Comparison of ENCODE assay signal across 16 cellular contexts in the genomic region with DNA sequence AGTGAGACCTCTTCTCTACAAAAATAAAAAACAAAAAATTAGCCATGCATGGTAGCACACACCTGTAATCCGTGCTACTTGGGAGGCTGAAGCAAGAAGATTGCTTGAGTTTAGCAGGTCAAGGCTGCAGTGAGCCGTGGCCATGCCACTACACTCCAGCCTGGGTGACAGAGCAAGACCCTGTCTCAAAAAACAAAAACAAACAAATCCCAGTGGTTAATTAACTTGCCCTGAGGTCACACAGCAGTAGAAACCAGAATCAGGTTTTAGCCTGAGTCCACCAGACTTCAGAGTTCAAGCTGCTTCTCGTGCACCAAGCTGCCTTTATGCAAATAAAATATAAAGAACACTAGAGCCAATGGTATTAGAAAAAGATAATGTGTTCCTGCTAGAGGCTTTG.
DNase-seq lines count a peak whose midpoint lies in the region; ATAC-seq and TF ChIP-seq lines count a peak whose summit lies in the region.
"Had no signal": no experiment of that assay in that cellular context is flagged by ENCODE, and none has a peak within 500 bp of the region (broad histone marks: within the 10 kb centered on the region; RNA-seq: fewer than 3 reads in every experiment).

No MANE protein-coding gene starts in this region.

- no peak overlapping the region for H3K27ac ChIP-seq in uterus
- H3K27ac ChIP-seq: esophagus squamous epithelium, sigmoid colon had no signal

- H3K36me3 ChIP-seq in uterus: no peaks in the 10 kb centered on the region
- H3K36me3 ChIP-seq: sigmoid colon had no signal

- no peaks in the 10 kb centered on the region for H3K9me3 ChIP-seq in uterus
- H3K9me3 ChIP-seq: esophagus squamous epithelium, sigmoid colon had no signal

- TF ChIP-seq CTCF in uterus (IDR thresholded peaks at IDR 0.05): no peak

- H3K4me3 ChIP-seq in uterus: no peak overlapping the region
- H3K4me3 ChIP-seq: esophagus squamous epithelium, lung, sigmoid colon had no signal

- DNase-seq in germinal center (ENCODE audit: low spot score) (peak; percentile 71), NCI-H1417 (lab: John Stamatoyannopoulos, UW) (no peak), uterus (no peak), cortex of kidney (lab: John Stamatoyannopoulos, UW) (no peak), NCI-H1105 (lab: John Stamatoyannopoulos, UW) (no peak)
- DNase-seq: activated CD4-positive, alpha-beta T cell treated with anti-CD3 and anti-CD28 coated beads for 36 hours; DMS153; esophagus squamous epithelium; NCI-H2107; Right ventricle myocardium superior; stimulated activated naive CD4-positive, alpha-beta T cell treated with Interleukin-2 at 50 U/mL for 16 hours had no signal

- no peaks in the 10 kb centered on the region for H3K27me3 ChIP-seq in uterus
- H3K27me3 ChIP-seq: esophagus squamous epithelium, sigmoid colon had no signal

- intact Hi-C loops in uterus (cut with DNase I; ENCODE audit: low total_unique reads): no loop called here

- no peak for TF ChIP-seq POLR2A in uterus (IDR thresholded peaks at IDR 0.05)

- H3K4me1 ChIP-seq in uterus: no peaks in the 10 kb centered on the region
- H3K4me1 ChIP-seq: sigmoid colon had no signal

- ATAC-seq in GM18909 (IDR thresholded peaks at IDR 0.05; ENCODE audit: poor library complexity, unreplicated experiment) (peak; percentile 87), GM21576 (IDR thresholded peaks at IDR 0.05; ENCODE audit: unreplicated experiment) (peak; percentile 54), HG03108 (IDR thresholded peaks at IDR 0.05; ENCODE audit: unreplicated experiment) (peak; percentile 87)
- ATAC-seq: activated CD4-positive, alpha-beta T cell treated with anti-CD3 and anti-CD28 coated beads for 36 hours had no signal
